In the genomic region with DNA sequence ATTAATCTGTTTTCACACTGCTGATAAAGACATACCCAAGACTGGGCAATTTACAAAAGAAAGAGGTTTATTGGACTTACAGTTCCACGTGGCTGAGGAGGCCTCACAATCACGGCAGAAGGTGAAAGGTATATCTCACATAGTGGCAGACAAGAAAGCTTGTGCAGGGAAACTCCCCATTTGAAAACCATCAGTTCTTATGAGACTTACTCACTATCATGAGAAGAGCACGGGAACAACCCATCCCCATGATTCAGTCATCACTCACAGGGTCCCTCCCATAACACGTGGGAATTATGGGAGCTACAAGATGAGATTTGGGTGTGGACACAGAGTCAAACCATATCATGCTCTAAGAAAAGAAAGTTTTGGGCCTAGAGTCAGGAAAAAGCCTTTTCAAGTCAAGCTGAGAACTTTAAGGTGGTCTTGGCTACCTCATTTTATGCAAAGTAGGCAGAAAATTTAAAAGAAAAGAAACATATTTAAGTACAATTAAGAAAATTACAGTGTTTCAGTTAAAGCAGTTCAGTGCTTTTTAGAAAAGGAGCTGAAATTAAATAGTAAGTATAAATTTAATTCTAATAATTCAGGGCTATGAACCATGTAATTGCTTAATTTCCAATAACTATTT, we compare ENCODE assay signal across 10 cellular contexts. TPM values are rescaled to one million over a fixed set of nuclear protein-coding genes. Genes with fewer than 3 reads are reported as not detected.
DNase-seq lines count a peak whose midpoint lies in the region; ATAC-seq and TF ChIP-seq lines count a peak whose summit lies in the region.
"Had no signal": no experiment of that assay in that cellular context is flagged by ENCODE, and none has a peak within 500 bp of the region (broad histone marks: within the 10 kb centered on the region; RNA-seq: fewer than 3 reads in every experiment).

No MANE protein-coding gene starts in this region.

- no peaks in the 10 kb centered on the region for H4K20me1 ChIP-seq in BLaER1 treated with 17β-estradiol and CSF1 and Interleukin-3, amounts not matched to agents 10 nM and 100 nM

- H3K9ac ChIP-seq in BLaER1 treated with 17β-estradiol and CSF1 and Interleukin-3, amounts not matched to agents 10 nM and 100 nM: peak overlapping the region in 3 of 11 experiments; percentile 8 to 82 (median 80); a peak in 2 of 22 replicates

- no peak overlapping the region for H3K27ac Mint-ChIP-seq in CD8-positive, alpha-beta T cell

- DNase-seq in HPDE6-E6E7 (ENCODE audit: extremely low spot score) (peak; percentile 40), astrocyte of the spinal cord (ENCODE audit: low read depth, low spot score) (peak; percentile 55), mucosa of descending colon (peak in 1 of 3 donors; percentile 41), right atrium auricular region (ENCODE audit: low spot score) (no peak), NCI-H1092 treated with DMSO at 0.1 percent for 48 hours (lab: John Stamatoyannopoulos, UW) (no peak)
- no peak for DNase-seq in CD8-positive, alpha-beta T cell
- DNase-seq: activated naive CD4-positive, alpha-beta T cell treated with anti-CD3 and anti-CD28 coated beads, Interleukin-2, amount 50 U/mL, for 16 hours; heart right ventricle had no signal

- peak overlapping the region; percentile 88 to 97 (median 94); a peak in 17 of 22 replicates for H3K4me2 ChIP-seq in BLaER1 treated with 17β-estradiol and CSF1 and Interleukin-3, amounts not matched to agents 10 nM and 100 nM

- no peaks in the 10 kb centered on the region for H3K27me3 ChIP-seq in BLaER1 treated with 17β-estradiol and CSF1 and Interleukin-3, amounts not matched to agents 10 nM and 100 nM
- no peaks in the 10 kb centered on the region for H3K27me3 ChIP-seq in right atrium auricular region
- no peaks in the 10 kb centered on the region for H3K27me3 ChIP-seq in CD8-positive, alpha-beta T cell (ENCODE audit: insufficient read depth, low read length)

- CTCF ChIA-PET in CD8-positive, alpha-beta T cell (lab: Charles Lee): no interaction called here

- H3K4me1 ChIP-seq in BLaER1 treated with 17β-estradiol and CSF1 and Interleukin-3, amounts not matched to agents 10 nM and 100 nM: peaks cover 12 to 25% (median 16%) of the 10 kb centered on the region in 10 experiments
- H3K4me1 ChIP-seq in mucosa of descending colon (ENCODE audit: low read depth) (peaks cover 3% of the 10 kb centered on the region), right atrium auricular region (peaks cover 0 to 12% of the 10 kb centered on the region in 2 donors)
- H3K4me1 ChIP-seq in CD8-positive, alpha-beta T cell (ENCODE audit: insufficient read depth, low read length): peaks cover 8% of the 10 kb centered on the region

- peak overlapping the region in 3 of 10 experiments; percentile 60 to 81 (median 71); a peak in 5 of 20 replicates for H3K4me3 ChIP-seq in BLaER1 treated with 17β-estradiol and CSF1 and Interleukin-3, amounts not matched to agents 10 nM and 100 nM
- H3K4me3 ChIP-seq in astrocyte of the spinal cord (ENCODE audit: low read depth, low read length): no peak overlapping the region
- H3K4me3 ChIP-seq in mucosa of descending colon: no peak overlapping the region
- no peak overlapping the region for H3K4me3 ChIP-seq in right atrium auricular region
- no peak overlapping the region for H3K4me3 ChIP-seq in CD8-positive, alpha-beta T cell (ENCODE audit: low read depth, low read length)

- H3K9me3 Mint-ChIP-seq in CD8-positive, alpha-beta T cell: no peaks in the 10 kb centered on the region

- POLR2A ChIA-PET in CD8-positive, alpha-beta T cell (lab: Charles Lee): no interaction called here

- H3K4me1 Mint-ChIP-seq in CD8-positive, alpha-beta T cell (ENCODE audit: low read depth): peaks cover 19% of the 10 kb centered on the region

- H3K36me3 ChIP-seq in BLaER1 treated with 17β-estradiol and CSF1 and Interleukin-3, amounts not matched to agents 10 nM and 100 nM: no peaks in the 10 kb centered on the region
- H3K36me3 ChIP-seq in mucosa of descending colon (ENCODE audit: low read depth) (peaks cover 4% of the 10 kb centered on the region), right atrium auricular region (no peaks in the 10 kb centered on the region)
- H3K36me3 ChIP-seq in CD8-positive, alpha-beta T cell (ENCODE audit: insufficient read depth, low read length): no peaks in the 10 kb centered on the region
- H3K36me3 ChIP-seq: heart right ventricle had no signal

- H3K36me3 Mint-ChIP-seq in CD8-positive, alpha-beta T cell: no peaks in the 10 kb centered on the region

- no peak overlapping the region for H3K4me3 Mint-ChIP-seq in CD8-positive, alpha-beta T cell

- intact Hi-C loops in mucosa of descending colon (cut with DNase I, micrococcal nuclease): loop anchor here in 1 of 2 donors (10.0 kb wide), 1 partner anchor 148 kb away; a partner anchor contains a TSS
- intact Hi-C loops in CD8-positive, alpha-beta T cell (cut with DNase I, micrococcal nuclease): no loop called here

- in situ Hi-C loops in astrocyte of the spinal cord (cut with HindIII; ENCODE audit: low sequenced_read_pairs): loop anchor here (10.0 kb wide), 1 partner anchor 118 kb away; no protein-coding TSS in a partner anchor

- ATAC-seq in mucosa of descending colon (peak; percentile 20), GM19324 (IDR thresholded peaks at IDR 0.05; ENCODE audit: low FRiP score, unreplicated experiment) (no peak)
- ATAC-seq in CD8-positive, alpha-beta T cell: no peak
- ATAC-seq: heart right ventricle had no signal

- TF ChIP-seq CTCF in astrocyte of the spinal cord (IDR thresholded peaks at IDR 0.05; ENCODE audit: low read depth, low read length) (no peak), mucosa of descending colon (IDR thresholded peaks at IDR 0.05) (no peak), right atrium auricular region (IDR thresholded peaks at IDR 0.05) (no peak)
- TF ChIP-seq CTCF in CD8-positive, alpha-beta T cell (IDR thresholded peaks at IDR 0.05): no peak

- peaks cover 44% of the 10 kb centered on the region for H3K27me3 Mint-ChIP-seq in CD8-positive, alpha-beta T cell (ENCODE audit: low read depth)

- H3K9me3 ChIP-seq in BLaER1 treated with 17β-estradiol and CSF1 and Interleukin-3, amounts not matched to agents 10 nM and 100 nM (replicated peaks in 1 of 11): peaks cover 0 to 1% (median under 1%) of the 10 kb centered on the region in 11 experiments; a peak in 6 of 22 replicates
- H3K9me3 ChIP-seq in mucosa of descending colon (no peaks in the 10 kb centered on the region), right atrium auricular region (no peaks in the 10 kb centered on the region)
- no peaks in the 10 kb centered on the region for H3K9me3 ChIP-seq in CD8-positive, alpha-beta T cell (ENCODE audit: low read length)

- H3K27ac ChIP-seq in BLaER1 treated with 17β-estradiol and CSF1 and Interleukin-3, amounts not matched to agents 10 nM and 100 nM: peak overlapping the region in 1 of 11 experiments; percentile 33; a peak in 1 of 22 replicates
- H3K27ac ChIP-seq in right atrium auricular region: no peak overlapping the region
- H3K27ac ChIP-seq in CD8-positive, alpha-beta T cell (ENCODE audit: low read depth, low read length): no peak overlapping the region

RNA-seq across cellular contexts. Expression of a gene that starts 24.9 kb away (rescaled TPM):
- 10 to 100 TPM in 1 of 3 donors, 1 to 10 TPM in 2; 5.6 to 14.1 (median 9.5) TPM for total RNA-seq in mucosa of descending colon
- total RNA-seq in right atrium auricular region: 10 to 100 TPM; 77.7 to 91.1 TPM
- not detected for total RNA-seq in CD8-positive, alpha-beta T cell

Comparison
In these comparisons a context has a peak if more than half of its experiments do, and no peak if none do; other contexts are left out.
1. DNase-seq: peak in HPDE6-E6E7 (single experiment) and astrocyte of the spinal cord (single experiment); none in right atrium auricular region (single experiment), CD8-positive, alpha-beta T cell (0 of 7) and NCI-H1092 treated with DMSO at 0.1 percent for 48 hours (single experiment).
2. RNA of a gene that starts 24.9 kb away (total RNA-seq): 77.7 to 91.1 TPM in right atrium auricular region; 5.6 to 14.1 TPM in mucosa of descending colon and not detected in CD8-positive, alpha-beta T cell; every median in the first group is over 4 times any median in the second.